1 cellular context compared by ENCODE assay signal in the genomic region with DNA sequence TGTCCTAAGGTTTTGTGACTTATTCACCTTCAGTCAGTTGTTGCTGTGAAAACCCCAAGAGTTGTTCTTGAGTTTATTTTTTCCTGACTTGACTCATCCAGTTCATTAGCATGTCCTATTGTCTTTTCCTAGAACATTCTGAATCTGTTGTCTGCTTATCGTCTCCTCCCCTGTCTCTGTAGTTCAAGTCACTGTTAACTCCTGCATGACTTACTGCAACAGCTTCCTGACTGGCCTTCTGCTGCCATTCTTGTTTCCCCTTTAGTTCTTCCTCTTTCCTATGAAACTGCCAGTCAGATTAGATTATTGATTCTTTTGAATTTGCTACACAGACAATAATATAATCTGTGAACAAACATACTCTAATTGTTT.
TF ChIP-seq lines count a peak whose summit lies in the region.

No MANE protein-coding gene starts in this region.

TF ChIP-seq in H1, 55 proteins besides CTCF, POLR2A, EP300 and RAD21 (continued from another document):
- TF ChIP-seq TEAD4 (IDR thresholded peaks at IDR 0.05; ENCODE audit: low read depth, low read length) (no peak), CBX8 (IDR thresholded peaks at IDR 0.05; ENCODE audit: borderline replicate concordance, low read depth, low read length) (no peak), HDAC6 (IDR thresholded peaks at IDR 0.05; ENCODE audit: low read depth, low read length) (no peak), KDM5A (IDR thresholded peaks at IDR 0.05; ENCODE audit: low read length) (no peak), MAFK (IDR thresholded peaks at IDR 0.05; ENCODE audit: low read depth, low read length) (no peak), HDAC2 (IDR thresholded peaks at IDR 0.05; ENCODE audit: borderline replicate concordance in 1 of 2, low read depth in 2 of 2, low read length in 2 of 2) (no peak), CHD2 (IDR thresholded peaks at IDR 0.05; ENCODE audit: low read length) (no peak), CEBPB (IDR thresholded peaks at IDR 0.05; ENCODE audit: low read depth, low read length) (no peak), NANOG (IDR thresholded peaks at IDR 0.05; ENCODE audit: insufficient read depth, low read depth, low read length, poor library complexity, severe bottlenecking) (no peak)
TF ChIP-seq in H1: peak in this region for 0.
